ENCODE assay signal across 8 cellular contexts in genomic region chr18:69469444-69469919, GRCh38.
DNase-seq lines count a peak whose midpoint lies in the region; ATAC-seq and TF ChIP-seq lines count a peak whose summit lies in the region.

No MANE protein-coding gene starts in this region.

- no peak overlapping the region for H3K4me2 ChIP-seq in neuronal stem cell (ENCODE audit: insufficient read depth, low read length, poor library complexity, severe bottlenecking)

- H3K27me3 ChIP-seq in neuronal stem cell (ENCODE audit: control insufficient read depth in 3 of 3, insufficient read depth in 3 of 3, low read depth in 1 of 3, low read length in 3 of 3) = no peaks in the 10 kb centered on the region

- DNase-seq in NCI-H748 (lab: John Stamatoyannopoulos, UW; ENCODE audit: unreplicated experiment) = peak; percentile 42
- no peak for DNase-seq in NCI-H748 treated with DMSO at 0.1 percent for 48 hours (lab: John Stamatoyannopoulos, UW)
- DNase-seq in M059J (ENCODE audit: low read depth) = peak; percentile 27
- DNase-seq in activated T-cell treated with anti-CD3 and anti-CD28 coated beads for 24 hours (ENCODE audit: low read depth) = peak; percentile 41
- DNase-seq in neuronal stem cell (ENCODE audit: low spot score) = no peak
- no peak for DNase-seq in Ammon's horn (ENCODE audit: low spot score)
- no peak for DNase-seq in omental fat pad (ENCODE audit: low spot score)

- peak overlapping the region; percentile 99 for H4K8ac ChIP-seq in neuronal stem cell (ENCODE audit: low read depth, low read length)

- no peak overlapping the region for H2AFZ ChIP-seq in neuronal stem cell (ENCODE audit: low read length)

- H3K14ac ChIP-seq in neuronal stem cell (ENCODE audit: low read length) = peak overlapping the region; percentile 38

- ATAC-seq in GM21576 (IDR thresholded peaks at IDR 0.05; ENCODE audit: unreplicated experiment) = no peak
- no peak for ATAC-seq in omental fat pad (ENCODE audit: low FRiP score)

- no peak overlapping the region for H3K27ac ChIP-seq in neuronal stem cell (replicated peaks; ENCODE audit: low read length)

- no peak overlapping the region for H3K4me3 ChIP-seq in neuronal stem cell (ENCODE audit: low read length in 2 of 2)

- H4K91ac ChIP-seq in neuronal stem cell (ENCODE audit: low read depth, low read length, poor library complexity) = peak overlapping the region; percentile 79

- peak overlapping the region; percentile 56 for H2AK5ac ChIP-seq in neuronal stem cell (ENCODE audit: low read depth, low read length)

- WGBS in neuronal stem cell (ENCODE audit: extremely low coverage in 2 of 2, insufficient read length in 2 of 2, insufficient replicate concordance in 1 of 2), 2 donors = no CpG with 5 or more reads among the region's 27 CpGs

- H3K18ac ChIP-seq in neuronal stem cell (ENCODE audit: low read length) = peak overlapping the region; percentile 83

- H2BK5ac ChIP-seq in neuronal stem cell (ENCODE audit: low read length) = no peak overlapping the region

- H3K4ac ChIP-seq in neuronal stem cell (ENCODE audit: low read length) = peak overlapping the region; percentile 37

- no peak overlapping the region for H3K9ac ChIP-seq in neuronal stem cell (ENCODE audit: low read depth, low read length, poor library complexity)

- H2BK120ac ChIP-seq in neuronal stem cell (ENCODE audit: low read depth, low read length) = no peak overlapping the region

- peaks cover 0 to 4% of the 10 kb centered on the region in 2 donors for H3K4me1 ChIP-seq in neuronal stem cell (ENCODE audit: control insufficient read depth in 2 of 2, insufficient read depth in 1 of 2, low read depth in 1 of 2, low read length in 2 of 2)

- H3K36me3 ChIP-seq in neuronal stem cell (replicated peaks in 1 of 2; ENCODE audit: control insufficient read depth in 2 of 2, insufficient read depth in 2 of 2, low read length in 2 of 2) = no peaks in the 10 kb centered on the region

- TF ChIP-seq CTCF in omental fat pad (IDR thresholded peaks at IDR 0.05) = no peak

- H2BK12ac ChIP-seq in neuronal stem cell (ENCODE audit: low read length) = peak overlapping the region; percentile 73

- peak overlapping the region; percentile 85 for H3K23ac ChIP-seq in neuronal stem cell (ENCODE audit: low read depth, low read length, poor library complexity)

- H3K9me3 ChIP-seq in neuronal stem cell (replicated peaks in 1 of 2; ENCODE audit: control insufficient read depth in 2 of 2, insufficient read depth in 1 of 2, low read depth in 1 of 2, low read length in 2 of 2) = no peaks in the 10 kb centered on the region

- peaks cover 2% of the 10 kb centered on the region for H3K79me1 ChIP-seq in neuronal stem cell (ENCODE audit: low read depth, low read length)

- peak overlapping the region; percentile 95 for H2BK15ac ChIP-seq in neuronal stem cell (ENCODE audit: low read length)

Comparison
In these comparisons a context has a peak if more than half of its experiments do, and no peak if none do; other contexts are left out.
1. DNase-seq: peak in NCI-H748 (single experiment), M059J (single experiment) and activated T-cell treated with anti-CD3 and anti-CD28 coated beads for 24 hours (single experiment); none in NCI-H748 treated with DMSO at 0.1 percent for 48 hours (single experiment), neuronal stem cell (single experiment), Ammon's horn (single experiment) and omental fat pad (single experiment).